ENCODE assay signal across 7 cellular contexts in the genomic region with DNA sequence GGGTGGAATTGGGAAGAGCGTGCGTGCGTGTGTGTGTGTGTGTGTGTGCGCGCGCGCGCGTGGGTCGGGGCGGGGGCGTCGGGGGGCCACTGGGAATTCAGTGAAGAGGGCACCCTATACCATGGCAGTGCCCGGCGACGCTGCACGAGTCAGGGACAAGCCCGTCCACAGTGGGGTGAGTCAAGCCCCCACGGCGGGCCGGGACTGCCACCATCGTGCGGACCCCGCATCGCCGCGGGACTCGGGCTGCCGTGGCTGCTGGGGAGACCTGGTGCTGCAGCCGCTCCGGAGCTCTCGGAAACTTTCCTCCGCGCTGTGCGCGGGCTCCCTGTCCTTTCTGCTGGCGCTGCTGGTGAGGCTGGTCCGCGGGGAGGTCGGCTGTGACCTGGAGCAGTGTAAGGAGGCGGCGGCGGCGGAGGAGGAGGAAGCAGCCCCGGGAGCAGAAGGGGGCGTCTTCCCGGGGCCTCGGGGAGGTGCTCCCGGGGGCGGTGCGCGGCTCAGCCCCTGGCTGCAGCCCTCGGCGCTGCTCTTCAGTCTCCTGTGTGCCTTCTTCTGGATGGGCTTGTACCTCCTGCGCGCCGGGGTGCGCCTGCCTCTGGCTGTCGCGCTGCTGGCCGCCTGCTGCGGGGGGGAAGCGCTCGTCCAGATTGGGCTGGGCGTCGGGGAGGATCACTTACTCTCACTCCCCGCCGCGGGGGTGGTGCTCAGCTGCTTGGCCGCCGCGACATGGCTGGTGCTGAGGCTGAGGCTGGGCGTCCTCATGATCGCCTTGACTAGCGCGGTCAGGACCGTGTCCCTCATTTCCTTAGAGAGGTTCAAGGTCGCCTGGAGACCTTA. TPM values are rescaled to one million over a fixed set of nuclear protein-coding genes. Genes with fewer than 3 reads are reported as not detected.
A peak's percentile ranks its signal among the peaks of the same experiment; 100 is the strongest.
DNase-seq lines count a peak whose midpoint lies in the region; ATAC-seq, FAIRE-seq and TF ChIP-seq lines count a peak whose summit lies in the region.

No MANE protein-coding gene starts in this region.

- intact Hi-C loops in PC-3 (cut with micrococcal nuclease) = no loop called here

- H4K20me1 ChIP-seq in PC-3 (ENCODE audit: low read length) (no peaks in the 10 kb centered on the region), Karpas-422 (ENCODE audit: insufficient read depth, low read depth, low read length) (no peaks in the 10 kb centered on the region)

- POLR2A ChIA-PET in PC-3 (lab: Charles Lee; ENCODE audit: unreplicated experiment) = no interaction called here

- H2AFZ ChIP-seq in PC-3 (ENCODE audit: low read length) (peak overlapping the region; percentile 70; the same call in 1 of the 2 replicates), Karpas-422 (ENCODE audit: low read length) (no peak overlapping the region)

- BruUV-seq in PC-3 (replicated peaks; lab: Mats Ljungman, UMichigan) = no TSS peak

- H3K27me3 ChIP-seq in H7 (ENCODE audit: control insufficient read depth, insufficient read depth, low read length) (peaks cover 32% of the 10 kb centered on the region), PC-3 (ENCODE audit: low read length) (peaks cover 68% of the 10 kb centered on the region), small intestine (ENCODE audit: control insufficient read depth in 2 of 2, insufficient read depth in 2 of 2, low read length in 2 of 2) (no peaks in the 10 kb centered on the region), Karpas-422 (ENCODE audit: low read length) (no peaks in the 10 kb centered on the region)

- 2% methylated on average over 62 to 78 of the region's 78 CpGs for WGBS in small intestine, 3 donors

- no peaks in the 10 kb centered on the region for H3F3A ChIP-seq in PC-3 (ENCODE audit: low read length, unreplicated experiment)

- FAIRE-seq in small intestine (lab: Jason Lieb, UNC) = no peak

- H3K9ac ChIP-seq in PC-3 (ENCODE audit: low read length) (peak overlapping the region; percentile 83), Karpas-422 (ENCODE audit: low read length) (no peak overlapping the region)

- TF ChIP-seq CTCF in PC-3 (conservative IDR thresholded peaks at IDR 0.05; ENCODE audit: low read depth, low read length) = no peak
- TF ChIP-seq CTCF in coronary artery (IDR thresholded peaks at IDR 0.05) = no peak

- H3K9me3 ChIP-seq in PC-3 (ENCODE audit: low read length) = no peaks in the 10 kb centered on the region
- no peaks in the 10 kb centered on the region for H3K9me3 ChIP-seq in small intestine (ENCODE audit: control insufficient read depth, low read depth)
- no peaks in the 10 kb centered on the region for H3K9me3 ChIP-seq in Karpas-422 (ENCODE audit: low read length)

- H3K9me2 ChIP-seq in PC-3 (replicated peaks; ENCODE audit: low read length) (no peaks in the 10 kb centered on the region), Karpas-422 (replicated peaks; ENCODE audit: insufficient read depth, low read length) (no peaks in the 10 kb centered on the region)

- H3K4me2 ChIP-seq in PC-3 (ENCODE audit: low read length) (peak overlapping the region; percentile 86), Karpas-422 (ENCODE audit: low read depth, low read length, poor library complexity, severe bottlenecking) (no peak overlapping the region)

- CTCF ChIA-PET in PC-3 (lab: Charles Lee) = no interaction called here

- DNase-seq in H7 (peak; percentile 76), PC-3 (no peak), coronary artery (ENCODE audit: low spot score) (peak; percentile 93), kidney glomerular epithelial cell (lab: John Stamatoyannopoulos, UW) (peak; percentile 69), small intestine (peak; percentile 70), Karpas-422 (no peak), AML-193 (lab: John Stamatoyannopoulos, UW) (no peak)

- H3K79me2 ChIP-seq in PC-3 (ENCODE audit: low read length) = no peaks in the 10 kb centered on the region
- H3K79me2 ChIP-seq in Karpas-422 (ENCODE audit: low read length) = no peaks in the 10 kb centered on the region

- peak overlapping the region; percentile 66; the same call in 1 of the 2 replicates for H3K27ac ChIP-seq in PC-3 (ENCODE audit: low read length)
- peak overlapping the region; percentile 96 to 97 for H3K27ac ChIP-seq in coronary artery
- H3K27ac ChIP-seq in small intestine (ENCODE audit: low read depth in 1 of 2, low read length in 1 of 2) = peak overlapping the region; percentile 58 to 87
- no peak overlapping the region for H3K27ac ChIP-seq in Karpas-422 (ENCODE audit: low read length)

- ATAC-seq in PC-3 = peak; percentile 65

- no peaks in the 10 kb centered on the region for H3K4me1 ChIP-seq in PC-3 (ENCODE audit: insufficient read depth, low read length)
- H3K4me1 ChIP-seq in small intestine (ENCODE audit: control insufficient read depth in 2 of 2, insufficient read depth in 1 of 2, low read depth in 1 of 2, low read length in 1 of 2) = no peaks in the 10 kb centered on the region
- H3K4me1 ChIP-seq in Karpas-422 (ENCODE audit: low read length) = no peaks in the 10 kb centered on the region

- H3K36me3 ChIP-seq in H7 (replicated peaks; ENCODE audit: control insufficient read depth, insufficient read depth, low read length) (no peaks in the 10 kb centered on the region), PC-3 (ENCODE audit: low read depth, low read length) (no peaks in the 10 kb centered on the region), small intestine (ENCODE audit: control insufficient read depth in 2 of 2, insufficient read depth in 2 of 2, low read length in 2 of 2) (no peaks in the 10 kb centered on the region), Karpas-422 (ENCODE audit: insufficient read depth, low read length) (no peaks in the 10 kb centered on the region)

- H3K4me3 ChIP-seq in H7 (ENCODE audit: insufficient read depth, low read depth, low read length) (peak overlapping the region; percentile 52), PC-3 (ENCODE audit: low read length) (peak overlapping the region; percentile 67), coronary artery (peak overlapping the region; percentile 83), small intestine (ENCODE audit: low read depth in 1 of 2, low read length in 2 of 2) (peak overlapping the region; percentile 62 to 84), Karpas-422 (ENCODE audit: low read length) (no peak overlapping the region)

RNA-seq across cellular contexts. Expression of gene PDE3A, which starts 1.0 kb away (rescaled TPM):
- 0.22 and 0.24 TPM in 2 replicates for total RNA-seq in H7 (2014; rRNA removed; shearing (Covaris generic))
- total RNA-seq in PC-3 (2014; rRNA removed) = 0.58 and 2.0 TPM in 2 replicates
- polyA plus RNA-seq in small intestine = 1 to 10 TPM; 2.4 to 8.2 (median 4.9) TPM
- not detected in 2 replicates for total RNA-seq in Karpas-422 (2014; rRNA removed; shearing (Covaris generic); ENCODE audit: low replicate concordance)

Comparison
In these comparisons a context has a peak if more than half of its experiments do, and no peak if none do; other contexts are left out.
1. DNase-seq: peak in H7 (single experiment), coronary artery (single experiment), kidney glomerular epithelial cell (single experiment) and small intestine (single experiment); none in PC-3 (single experiment), Karpas-422 (single experiment) and AML-193 (0 of 2).